In genomic region chr10:79403441-79404230, GRCh38 we compare ENCODE assay signal across 11 cellular contexts. TPM values are rescaled to one million over a fixed set of nuclear protein-coding genes. Genes with fewer than 3 reads are reported as not detected.
A peak's percentile ranks its signal among the peaks of the same experiment; 100 is the strongest.
DNase-seq lines count a peak whose midpoint lies in the region; ATAC-seq and TF ChIP-seq lines count a peak whose summit lies in the region.
"Had no signal": no experiment of that assay in that cellular context is flagged by ENCODE, and none has a peak within 500 bp of the region (broad histone marks: within the 10 kb centered on the region; RNA-seq: fewer than 3 reads in every experiment).

No MANE protein-coding gene starts in this region.

- DNase-seq in SJSA1 (ENCODE audit: low read depth in 1 of 2, low spot score in 2 of 2) (peak; percentile 69 to 77), fibroblast of pulmonary artery (ENCODE audit: low read depth) (peak; percentile 87), midbrain (lab: John Stamatoyannopoulos, UW) (peak; percentile 72), upper lobe of left lung (peak in 1 of 2 donors; percentile 78), progenitor cell of endocrine pancreas (ENCODE audit: low spot score, unreplicated experiment) (no peak)
- DNase-seq: NCI-H187 had no signal

- ATAC-seq in upper lobe of left lung (ENCODE audit: low FRiP score in 2 of 2) (no peak), GM19351 (IDR thresholded peaks at IDR 0.05; ENCODE audit: unreplicated experiment) (no peak), GM19463 (IDR thresholded peaks at IDR 0.05; ENCODE audit: unreplicated experiment) (no peak), HG02885 (IDR thresholded peaks at IDR 0.05; ENCODE audit: poor library complexity, unreplicated experiment) (no peak)
- ATAC-seq: naive thymus-derived CD8-positive, alpha-beta T cell had no signal

- H3K27me3 ChIP-seq in SJSA1 (replicated peaks) (no peaks in the 10 kb centered on the region), upper lobe of left lung (no peaks in the 10 kb centered on the region)

- H3K27ac ChIP-seq in SJSA1 (peak overlapping the region; percentile 44), upper lobe of left lung (peak overlapping the region; percentile 81 to 91 (median 84))

- peaks cover 18% of the 10 kb centered on the region for H3K4me1 Mint-ChIP-seq in progenitor cell of endocrine pancreas (ENCODE audit: low read depth)

- 34 to 44% methylated on average over 11 to 22 of the region's 23 CpGs for WGBS in upper lobe of left lung, 2 donors

- H3K9me3 Mint-ChIP-seq in progenitor cell of endocrine pancreas (ENCODE audit: low read depth) = no peaks in the 10 kb centered on the region
- H3K9me3 Mint-ChIP-seq: naive thymus-derived CD8-positive, alpha-beta T cell; stimulated activated naive CD8-positive, alpha-beta T cell treated with anti-CD3 and anti-CD28 coated beads, Interleukin-15, Interleukin-2, amounts not matched to agents 100 ng/mL and 50 ng/mL, for 24 hours had no signal

- H3K4me1 ChIP-seq in SJSA1 (replicated peaks) = peaks cover 93% of the 10 kb centered on the region
- peaks cover 74 to 99% (median 92%) of the 10 kb centered on the region in 4 donors for H3K4me1 ChIP-seq in upper lobe of left lung

- peaks cover 20% of the 10 kb centered on the region for H3K27me3 Mint-ChIP-seq in progenitor cell of endocrine pancreas
- H3K27me3 Mint-ChIP-seq: stimulated activated naive CD8-positive, alpha-beta T cell treated with anti-CD3 and anti-CD28 coated beads, Interleukin-15, Interleukin-2, amounts not matched to agents 100 ng/mL and 50 ng/mL, for 24 hours had no signal

- TF ChIP-seq EP300 in upper lobe of left lung (IDR thresholded peaks at IDR 0.05) = no peak

- H3K4me3 ChIP-seq in SJSA1 = no peak overlapping the region
- peak overlapping the region; percentile 17 for H3K4me3 ChIP-seq in fibroblast of pulmonary artery (replicated peaks; ENCODE audit: low read depth, low read length)
- no peak overlapping the region for H3K4me3 ChIP-seq in upper lobe of left lung

- H3K36me3 ChIP-seq in SJSA1 (peaks cover 21% of the 10 kb centered on the region), upper lobe of left lung (no peaks in the 10 kb centered on the region)

- TF ChIP-seq POLR2A in upper lobe of left lung (IDR thresholded peaks at IDR 0.05) = no peak

- no peaks in the 10 kb centered on the region for H3K36me3 Mint-ChIP-seq in progenitor cell of endocrine pancreas (ENCODE audit: insufficient read depth)
- H3K36me3 Mint-ChIP-seq: naive thymus-derived CD8-positive, alpha-beta T cell had no signal

- no peak overlapping the region for H3K27ac Mint-ChIP-seq in progenitor cell of endocrine pancreas
- H3K27ac Mint-ChIP-seq: stimulated activated naive CD8-positive, alpha-beta T cell treated with anti-CD3 and anti-CD28 coated beads, Interleukin-15, Interleukin-2, amounts not matched to agents 100 ng/mL and 50 ng/mL, for 24 hours had no signal

- no peak overlapping the region for H3K4me3 Mint-ChIP-seq in progenitor cell of endocrine pancreas (ENCODE audit: low read depth)
- H3K4me3 Mint-ChIP-seq: naive thymus-derived CD8-positive, alpha-beta T cell; stimulated activated naive CD8-positive, alpha-beta T cell treated with anti-CD3 and anti-CD28 coated beads, Interleukin-15, Interleukin-2, amounts not matched to agents 100 ng/mL and 50 ng/mL, for 24 hours had no signal

- TF ChIP-seq CTCF in fibroblast of pulmonary artery (IDR thresholded peaks at IDR 0.05; ENCODE audit: low read length, missing control alignments) (no peak), upper lobe of left lung (IDR thresholded peaks at IDR 0.05) (no peak), progenitor cell of endocrine pancreas (IDR thresholded peaks at IDR 0.05; ENCODE audit: unreplicated experiment) (no peak)

- H3K9me3 ChIP-seq in SJSA1 (replicated peaks) = no peaks in the 10 kb centered on the region
- no peaks in the 10 kb centered on the region for H3K9me3 ChIP-seq in upper lobe of left lung

RNA-seq across cellular contexts. Expression of gene ZCCHC24, which starts 41.8 kb away (rescaled TPM):
- 9.2 and 10.4 TPM in 2 replicates for total RNA-seq in SJSA1 (2014; rRNA removed; shearing (Covaris generic))
- total RNA-seq in upper lobe of left lung (10 to 100 TPM; 12.6 to 45.7 (median 21.0) TPM), progenitor cell of endocrine pancreas (1.3 and 1.6 TPM in 2 replicates)

RNA-seq across cellular contexts. Expression of gene PPIF, which starts 56.4 kb away (rescaled TPM):
- 31.7 and 42.1 TPM in 2 replicates for total RNA-seq in SJSA1 (2014; rRNA removed; shearing (Covaris generic))
- total RNA-seq in upper lobe of left lung (10 to 100 TPM; 19.3 to 46.5 (median 31.2) TPM), progenitor cell of endocrine pancreas (35.9 and 37.1 TPM in 2 replicates)
